ENCODE assay signal across 8 cellular contexts in genomic region chr18:59902180-59902992, GRCh38. TPM values are rescaled to one million over a fixed set of nuclear protein-coding genes. Genes with fewer than 3 reads are reported as not detected.
DNase-seq lines count a peak whose midpoint lies in the region; ATAC-seq lines count a peak whose summit lies in the region.

No MANE protein-coding gene starts in this region.

- H3K79me1 ChIP-seq in neuronal stem cell (ENCODE audit: low read depth, low read length), result no peaks in the 10 kb centered on the region

- no peak overlapping the region for H4K8ac ChIP-seq in neuronal stem cell (ENCODE audit: low read depth, low read length)

- H3K4me2 ChIP-seq in neuronal stem cell (ENCODE audit: insufficient read depth, low read length, poor library complexity, severe bottlenecking), result no peak overlapping the region

- no peak overlapping the region for H2AFZ ChIP-seq in neuronal stem cell (ENCODE audit: low read length)

- H3K27me3 ChIP-seq in neuronal stem cell (ENCODE audit: control insufficient read depth in 3 of 3, insufficient read depth in 3 of 3, low read depth in 1 of 3, low read length in 3 of 3), result peaks cover 12 to 31% (median 27%) of the 10 kb centered on the region in 3 experiments

- no peak overlapping the region for H2BK120ac ChIP-seq in neuronal stem cell (ENCODE audit: low read depth, low read length)

- H3K4ac ChIP-seq in neuronal stem cell (ENCODE audit: low read length), result no peak overlapping the region

- H3K23ac ChIP-seq in neuronal stem cell (ENCODE audit: low read depth, low read length, poor library complexity), result no peak overlapping the region

- no peak overlapping the region for H2BK15ac ChIP-seq in neuronal stem cell (ENCODE audit: low read length)

- H3K27ac ChIP-seq in SK-N-MC (0 out of 2 replicates have a peak overlapping the region, but pooled peaks have one; percentile 13), neuronal stem cell (replicated peaks; ENCODE audit: low read length) (no peak overlapping the region)

- H3K4me3 ChIP-seq in SK-N-MC (peak overlapping the region; percentile 92), neuronal stem cell (ENCODE audit: low read length in 2 of 2) (no peak overlapping the region)

- peak; percentile 32 for DNase-seq in stimulated activated CD4-positive, alpha-beta T cell treated with anti-CD3 and anti-CD28 coated beads, Interleukin-4, amount 100 ng/mL, for 24 hours
- no peak for DNase-seq in stimulated activated CD4-positive, alpha-beta T cell treated with anti-CD3 and anti-CD28 coated beads, Interleukin-1b, Interleukin-23, amount 100 ng/mL, for 48 hours
- DNase-seq in SK-N-MC (ENCODE audit: low read depth, low spot score) (no peak), fibroblast of peridontal ligament (ENCODE audit: extremely low read depth) (peak; percentile 88), neuronal stem cell (ENCODE audit: low spot score) (no peak)

- H3K36me3 ChIP-seq in SK-N-MC (ENCODE audit: insufficient read depth, low read length), result peaks cover 18% of the 10 kb centered on the region
- H3K36me3 ChIP-seq in neuronal stem cell (replicated peaks in 1 of 2; ENCODE audit: control insufficient read depth in 2 of 2, insufficient read depth in 2 of 2, low read length in 2 of 2), result peaks cover 0 to 24% of the 10 kb centered on the region in 2 donors

- H3K18ac ChIP-seq in neuronal stem cell (ENCODE audit: low read length), result no peak overlapping the region

- no peak overlapping the region for H2BK12ac ChIP-seq in neuronal stem cell (ENCODE audit: low read length)

- no peak overlapping the region for H2BK5ac ChIP-seq in neuronal stem cell (ENCODE audit: low read length)

- H3K9ac ChIP-seq in SK-N-MC (ENCODE audit: insufficient read length), result peak overlapping the region; percentile 94
- H3K9ac ChIP-seq in neuronal stem cell (ENCODE audit: low read depth, low read length, poor library complexity), result no peak overlapping the region

- H3K9me3 ChIP-seq in SK-N-MC (ENCODE audit: low read depth, low read length) (no peaks in the 10 kb centered on the region), neuronal stem cell (replicated peaks in 1 of 2; ENCODE audit: control insufficient read depth in 2 of 2, insufficient read depth in 1 of 2, low read depth in 1 of 2, low read length in 2 of 2) (peaks cover 0 to 11% of the 10 kb centered on the region in 2 donors)

- no peak overlapping the region for H3K14ac ChIP-seq in neuronal stem cell (ENCODE audit: low read length)

- WGBS in neuronal stem cell (ENCODE audit: extremely low coverage in 2 of 2, insufficient read length in 2 of 2, insufficient replicate concordance in 1 of 2), 2 donors, result no CpG with 5 or more reads among the region's 8 CpGs

- H2AK5ac ChIP-seq in neuronal stem cell (ENCODE audit: low read depth, low read length), result no peak overlapping the region

- peaks cover 0 to 6% of the 10 kb centered on the region in 2 donors for H3K4me1 ChIP-seq in neuronal stem cell (ENCODE audit: control insufficient read depth in 2 of 2, insufficient read depth in 1 of 2, low read depth in 1 of 2, low read length in 2 of 2)

- ATAC-seq in GM21423 (IDR thresholded peaks at IDR 0.05; ENCODE audit: unreplicated experiment) (no peak), HG03159 (IDR thresholded peaks at IDR 0.05; ENCODE audit: unreplicated experiment) (no peak), HG02798 (IDR thresholded peaks at IDR 0.05; ENCODE audit: poor library complexity, unreplicated experiment) (no peak)

- no peak overlapping the region for H4K91ac ChIP-seq in neuronal stem cell (ENCODE audit: low read depth, low read length, poor library complexity)

RNA-seq across cellular contexts. Expression of gene PMAIP1, which starts 2.6 kb away (rescaled TPM):
- polyA plus RNA-seq in neuronal stem cell (2013, experiment 1 of 2), result 1.5 TPM
- polyA plus RNA-seq in neuronal stem cell (2013, experiment 2 of 2), result 1.6 TPM

Comparison
In these comparisons a context has a peak if more than half of its experiments do, and no peak if none do; other contexts are left out.
1. DNase-seq: peak in stimulated activated CD4-positive, alpha-beta T cell treated with anti-CD3 and anti-CD28 coated beads, Interleukin-4, amount 100 ng/mL, for 24 hours (single experiment) and fibroblast of peridontal ligament (single experiment); none in stimulated activated CD4-positive, alpha-beta T cell treated with anti-CD3 and anti-CD28 coated beads, Interleukin-1b, Interleukin-23, amount 100 ng/mL, for 48 hours (single experiment), SK-N-MC (single experiment) and neuronal stem cell (single experiment).